In the genomic region with DNA sequence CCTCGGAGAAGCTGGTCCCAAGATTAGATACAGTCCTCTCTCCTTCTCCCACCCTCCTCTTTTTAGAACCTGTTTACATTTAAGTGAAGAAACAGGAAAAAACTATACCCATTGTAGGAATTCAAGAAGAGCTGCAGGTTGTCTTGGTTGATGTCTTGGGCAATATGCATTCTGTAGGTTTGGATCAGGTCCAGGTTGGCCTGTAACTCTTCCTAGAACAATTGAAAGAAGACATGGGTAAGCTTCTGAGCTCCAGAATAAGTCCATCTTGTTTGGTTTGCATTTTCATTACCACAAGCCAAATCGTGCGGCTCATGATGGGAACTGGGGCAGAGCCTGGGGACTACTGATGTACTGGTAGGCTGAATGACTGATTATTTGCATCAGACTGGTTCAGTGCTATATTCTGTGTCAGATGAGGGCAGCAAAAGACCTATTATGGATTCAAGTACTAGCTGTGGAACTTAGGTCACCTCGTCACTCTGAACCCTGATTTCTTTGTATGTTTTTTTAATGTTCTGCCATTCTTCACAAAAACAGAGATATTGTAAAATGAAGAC, we compare ENCODE assay signal across 12 cellular contexts. TPM values are rescaled to one million over a fixed set of nuclear protein-coding genes. Genes with fewer than 3 reads are reported as not detected.
DNase-seq lines count a peak whose midpoint lies in the region; TF ChIP-seq lines count a peak whose summit lies in the region.
"Had no signal": no experiment of that assay in that cellular context is flagged by ENCODE, and none has a peak within 500 bp of the region (broad histone marks: within the 10 kb centered on the region; RNA-seq: fewer than 3 reads in every experiment).

No MANE protein-coding gene starts in this region.

- CTCF ChIA-PET in AG04450 (lab: Charles Lee) (interaction anchor here (0.6 to 2.3 kb wide), 11 partner anchors 11 to 253 kb away, joined by 3 to 9 read pairs (median 4); partner anchors contain the start of genes DSN1 and RAB5IF), mammary epithelial cell (lab: Charles Lee; ENCODE audit: low non-redundant PET) (interaction anchor here (0.6 kb wide), 1 partner anchor 70 kb away, joined by 5 read pairs; no protein-coding TSS in a partner anchor)
- CTCF ChIA-PET in activated naive CD4-positive, alpha-beta T cell treated with anti-CD3 and anti-CD28 coated beads for 36 hours (lab: Charles Lee): interaction anchor here (0.6 to 1.6 kb wide), 10 partner anchors 57 to 529 kb away, joined by 3 to 5 read pairs (median 3); no protein-coding TSS in a partner anchor

- no peaks in the 10 kb centered on the region for H3K27me3 Mint-ChIP-seq in activated naive CD4-positive, alpha-beta T cell treated with anti-CD3 and anti-CD28 coated beads for 36 hours (ENCODE audit: low read depth)
- H3K27me3 Mint-ChIP-seq: stimulated activated naive CD8-positive, alpha-beta T cell treated with anti-CD3 and anti-CD28 coated beads, Interleukin-15, Interleukin-2, amounts not matched to agents 100 ng/mL and 50 ng/mL, for 24 hours had no signal

- H3K27ac ChIP-seq in AG04450 (ENCODE audit: low read depth, low read length): no peak overlapping the region
- H3K27ac ChIP-seq in mammary epithelial cell (ENCODE audit: insufficient read depth, low read depth, low read length): no peak overlapping the region
- H3K27ac ChIP-seq: dorsolateral prefrontal cortex had no signal

- H3K4me1 Mint-ChIP-seq in activated naive CD4-positive, alpha-beta T cell treated with anti-CD3 and anti-CD28 coated beads for 36 hours (ENCODE audit: low read depth): no peaks in the 10 kb centered on the region

- dilution Hi-C loops in mammary epithelial cell (cut with HindIII; ENCODE audit: low sequenced_read_pairs): no loop called here

- 78% methylated on average over 4 of the region's 4 CpGs for WGBS in mammary epithelial cell (ENCODE audit: low coverage, missing lambda C conversion rate)

- TF ChIP-seq CTCF in AG04450 (IDR thresholded peaks at IDR 0.05; ENCODE audit: low read depth, low read length) (peak; percentile 31), GM12864 (IDR thresholded peaks at IDR 0.05; ENCODE audit: low read depth, low read length, missing control alignments) (peak; percentile 12), mammary epithelial cell (conservative IDR thresholded peaks at IDR 0.05 in 1 of 2, IDR thresholded peaks at IDR 0.05 in 1 of 2; ENCODE audit: extremely low read depth in 1 of 2, insufficient read depth in 1 of 2, low read depth in 1 of 2, low read length in 2 of 2) (peak in 1 of 2 donors; percentile 29)

- H3K9me3 ChIP-seq in AG04450 (ENCODE audit: control insufficient read depth, insufficient read depth, low read length) (no peaks in the 10 kb centered on the region), mammary epithelial cell (replicated peaks; ENCODE audit: insufficient read depth, low read length) (no peaks in the 10 kb centered on the region)

- H4K20me1 ChIP-seq in mammary epithelial cell (ENCODE audit: insufficient read depth, low read length): no peaks in the 10 kb centered on the region

- DNase-seq in AG04450 (ENCODE audit: low read depth, low spot score) (no peak), GM12864 (ENCODE audit: low read depth) (no peak), SK-MEL-5 (ENCODE audit: low read depth, low spot score) (peak; percentile 44), fibroblast of the conjunctiva (ENCODE audit: low read depth) (peak; percentile 27), mammary epithelial cell (no peak), T-helper 9 cell (no peak)
- no peak for DNase-seq in activated naive CD4-positive, alpha-beta T cell treated with anti-CD3 and anti-CD28 coated beads for 36 hours
- no peak for DNase-seq in stimulated activated CD4-positive, alpha-beta T cell treated with anti-CD3 and anti-CD28 coated beads, Interleukin-2, amount 100 ng/mL, for 24 hours
- DNase-seq: activated CD4-positive, alpha-beta T cell treated with anti-CD3 and anti-CD28 coated beads, Interleukin-2, amount 50 U/mL, for 4 hours; dorsolateral prefrontal cortex; small intestine had no signal

- H2AFZ ChIP-seq in mammary epithelial cell (ENCODE audit: low read depth, low read length): no peak overlapping the region

- H3K9me3 Mint-ChIP-seq in activated naive CD4-positive, alpha-beta T cell treated with anti-CD3 and anti-CD28 coated beads for 36 hours: no peaks in the 10 kb centered on the region
- H3K9me3 Mint-ChIP-seq: stimulated activated naive CD8-positive, alpha-beta T cell treated with anti-CD3 and anti-CD28 coated beads, Interleukin-15, Interleukin-2, amounts not matched to agents 100 ng/mL and 50 ng/mL, for 24 hours had no signal

- no peaks in the 10 kb centered on the region for H3K36me3 Mint-ChIP-seq in activated naive CD4-positive, alpha-beta T cell treated with anti-CD3 and anti-CD28 coated beads for 36 hours (ENCODE audit: low read depth)

- no peaks in the 10 kb centered on the region for H3K4me1 ChIP-seq in mammary epithelial cell (ENCODE audit: insufficient read depth, low read length)

- POLR2A ChIA-PET in AG04450 (lab: Yijun Ruan, JAX): interaction anchor here (0.6 kb wide), 1 partner anchor 129 kb away, joined by 3 read pairs; no protein-coding TSS in a partner anchor

- intact Hi-C loops in activated naive CD4-positive, alpha-beta T cell treated with anti-CD3 and anti-CD28 coated beads for 36 hours (cut with micrococcal nuclease): no loop called here
- intact Hi-C loops in mammary epithelial cell (cut with micrococcal nuclease): no loop called here

- H3K4me3 ChIP-seq in AG04450 (ENCODE audit: low read depth, low read length): no peak overlapping the region
- H3K4me3 ChIP-seq in GM12864 (ENCODE audit: low read depth, low read length): no peak overlapping the region
- no peak overlapping the region for H3K4me3 ChIP-seq in mammary epithelial cell (replicated peaks in 1 of 3; ENCODE audit: insufficient read depth in 1 of 3, low read depth in 2 of 3, low read length in 3 of 3)
- H3K4me3 ChIP-seq: dorsolateral prefrontal cortex had no signal

- H3K27me3 ChIP-seq in AG04450 (ENCODE audit: control insufficient read depth, insufficient read depth, low read length): no peaks in the 10 kb centered on the region
- no peaks in the 10 kb centered on the region for H3K27me3 ChIP-seq in mammary epithelial cell (ENCODE audit: insufficient read depth, low read length)
- H3K27me3 ChIP-seq: dorsolateral prefrontal cortex had no signal

- H3K36me3 ChIP-seq in mammary epithelial cell (ENCODE audit: insufficient read depth, low read length): no peaks in the 10 kb centered on the region

- no peak overlapping the region for H3K9ac ChIP-seq in mammary epithelial cell (ENCODE audit: insufficient read depth, low read length)

- no TSS peak for BruUV-seq in mammary epithelial cell (replicated peaks; lab: Mats Ljungman, UMichigan)

- H3K4me3 Mint-ChIP-seq in activated naive CD4-positive, alpha-beta T cell treated with anti-CD3 and anti-CD28 coated beads for 36 hours: no peak overlapping the region
- H3K4me3 Mint-ChIP-seq: stimulated activated naive CD8-positive, alpha-beta T cell treated with anti-CD3 and anti-CD28 coated beads, Interleukin-15, Interleukin-2, amounts not matched to agents 100 ng/mL and 50 ng/mL, for 24 hours had no signal

- H3K4me2 ChIP-seq in mammary epithelial cell (ENCODE audit: insufficient read depth, low read depth, low read length): no peak overlapping the region

- H3K27ac Mint-ChIP-seq in activated naive CD4-positive, alpha-beta T cell treated with anti-CD3 and anti-CD28 coated beads for 36 hours: no peak overlapping the region
- H3K27ac Mint-ChIP-seq: stimulated activated naive CD8-positive, alpha-beta T cell treated with anti-CD3 and anti-CD28 coated beads, Interleukin-15, Interleukin-2, amounts not matched to agents 100 ng/mL and 50 ng/mL, for 24 hours had no signal

- no peaks in the 10 kb centered on the region for H3K79me2 ChIP-seq in mammary epithelial cell (ENCODE audit: insufficient read depth, low read length)

- in situ Hi-C loops in SK-MEL-5 (cut with HindIII; ENCODE audit: low pct_unique_long_range_greater_than_20kb, low sequenced_read_pairs): no loop called here
- in situ Hi-C loops in mammary epithelial cell (cut with MboI; ENCODE audit: low sequenced_read_pairs in 2 of 2): no loop called here

RNA-seq across cellular contexts. Expression of gene SLA2, which starts 20.3 kb away (rescaled TPM):
- polyA plus RNA-seq in AG04450 (2011; rRNA removed) (not detected in 2 replicates), mammary epithelial cell (not detected)
- polyA minus RNA-seq in AG04450 (2011; rRNA and poly(A)+ RNA removed): not detected in 2 replicates
- not detected in 2 replicates for total RNA-seq in SK-MEL-5 (2014; rRNA removed; shearing (Covaris generic))
- not detected in 2 replicates for polyA plus RNA-seq in SK-MEL-5 (2015; cell fraction: cytosol; rRNA removed)
- polyA plus RNA-seq in SK-MEL-5 (2015; cell fraction: nucleus; rRNA removed): not detected in 2 replicates
- total RNA-seq in activated naive CD4-positive, alpha-beta T cell treated with anti-CD3 and anti-CD28 coated beads for 36 hours: 10 to 100 TPM; 44.1 TPM
- not detected for total RNA-seq in mammary epithelial cell
- not detected for polyA minus RNA-seq in mammary epithelial cell

Comparison
In these comparisons a context has a peak if more than half of its experiments do, and no peak if none do; other contexts are left out.
1. DNase-seq: peak in SK-MEL-5 (single experiment) and fibroblast of the conjunctiva (single experiment); none in AG04450 (single experiment), GM12864 (single experiment), activated naive CD4-positive, alpha-beta T cell treated with anti-CD3 and anti-CD28 coated beads for 36 hours (single experiment), mammary epithelial cell (single experiment), stimulated activated CD4-positive, alpha-beta T cell treated with anti-CD3 and anti-CD28 coated beads, Interleukin-2, amount 100 ng/mL, for 24 hours (0 of 2) and T-helper 9 cell (single experiment).
2. RNA of gene SLA2, which starts 20.3 kb away (total RNA-seq): 44.1 TPM in activated naive CD4-positive, alpha-beta T cell treated with anti-CD3 and anti-CD28 coated beads for 36 hours; not detected in mammary epithelial cell and not detected in SK-MEL-5; every median in the first group is over 10 times any median in the second.